Comparison of ENCODE assay signal across 9 cellular contexts in genomic region chr15:50315814-50316630, GRCh38. TPM values are rescaled to one million over a fixed set of nuclear protein-coding genes. Genes with fewer than 3 reads are reported as not detected.
A peak's percentile ranks its signal among the peaks of the same experiment; 100 is the strongest.
DNase-seq lines count a peak whose midpoint lies in the region; ATAC-seq and TF ChIP-seq lines count a peak whose summit lies in the region.
"Had no signal": no experiment of that assay in that cellular context is flagged by ENCODE, and none has a peak within 500 bp of the region (broad histone marks: within the 10 kb centered on the region; RNA-seq: fewer than 3 reads in every experiment).

No MANE protein-coding gene starts in this region.

- no peak overlapping the region for H3K4me3 Mint-ChIP-seq in T-helper 17 cell
- H3K4me3 Mint-ChIP-seq: activated naive CD8-positive, alpha-beta T cell had no signal

- no peaks in the 10 kb centered on the region for H3K27me3 Mint-ChIP-seq in T-helper 17 cell
- H3K27me3 Mint-ChIP-seq: activated naive CD8-positive, alpha-beta T cell had no signal

- peaks cover 26% of the 10 kb centered on the region for H4K20me1 ChIP-seq in Loucy (ENCODE audit: insufficient read depth, low read length, poor library complexity, severe bottlenecking)

- H3K27ac ChIP-seq in foreskin keratinocyte: no peak overlapping the region

- H3K9ac ChIP-seq in Loucy (ENCODE audit: low read depth, low read length, poor library complexity, severe bottlenecking): no peak overlapping the region

- H3K4me1 ChIP-seq in Loucy (ENCODE audit: insufficient read depth, low read length, poor library complexity, severe bottlenecking) (peaks cover 18% of the 10 kb centered on the region), foreskin keratinocyte (no peaks in the 10 kb centered on the region)

- H3K9me3 ChIP-seq in Loucy (ENCODE audit: insufficient read depth, low read depth, low read length) (no peaks in the 10 kb centered on the region), T-helper 17 cell (ENCODE audit: control insufficient read depth, low read length, poor library complexity, severe bottlenecking) (no peaks in the 10 kb centered on the region)

- no peaks in the 10 kb centered on the region for H3K36me3 Mint-ChIP-seq in T-helper 17 cell (ENCODE audit: low read depth)
- H3K36me3 Mint-ChIP-seq: activated naive CD8-positive, alpha-beta T cell had no signal

- 0 out of 2 replicates have a peak, but pooled peaks cover under 1% of the 10 kb centered on the region for H3F3A ChIP-seq in Loucy (ENCODE audit: low read depth)

- H3K79me2 ChIP-seq in Loucy (ENCODE audit: insufficient read depth, low read length): peaks cover 76% of the 10 kb centered on the region

- H2AFZ ChIP-seq in Loucy (ENCODE audit: low read length): no peak overlapping the region

- DNase-seq in NOMO-1 (lab: John Stamatoyannopoulos, UW; ENCODE audit: unreplicated experiment in 2 of 2) (peak; percentile 15 to 56), NOMO-1 treated with dmso at 0.1 percent for 144 hours (lab: John Stamatoyannopoulos, UW; ENCODE audit: unreplicated experiment) (no peak), T-helper 17 cell (no peak), foreskin keratinocyte (peak; percentile 10 to 23), skeletal muscle cell (ENCODE audit: low read depth) (peak; percentile 16), UCSD-AML1 (lab: John Stamatoyannopoulos, UW; ENCODE audit: unreplicated experiment) (no peak)

- no peaks in the 10 kb centered on the region for H3K9me2 ChIP-seq in Loucy (replicated peaks; ENCODE audit: low read depth, low read length)

- no peak overlapping the region for H3K27ac Mint-ChIP-seq in T-helper 17 cell
- H3K27ac Mint-ChIP-seq: activated naive CD8-positive, alpha-beta T cell had no signal

- ATAC-seq in T-helper 17 cell (peak; percentile 63), foreskin keratinocyte (peak; percentile 46), GM18519 (IDR thresholded peaks at IDR 0.05; ENCODE audit: low FRiP score, unreplicated experiment) (no peak)

- peaks cover 1% of the 10 kb centered on the region; the same call in 1 of the 2 replicates for H3K36me3 ChIP-seq in Loucy (ENCODE audit: insufficient read depth, low read length)

- H3K4me3 ChIP-seq in Loucy (ENCODE audit: low read length, poor library complexity, severe bottlenecking) (no peak overlapping the region), skeletal muscle cell (ENCODE audit: low read depth, low read length) (no peak overlapping the region)

- H3K4me2 ChIP-seq in Loucy (ENCODE audit: low read depth, low read length, poor library complexity, severe bottlenecking): no peak overlapping the region

- peak; percentile 76 for TF ChIP-seq CTCF in Loucy (conservative IDR thresholded peaks at IDR 0.05; ENCODE audit: low read length)
- TF ChIP-seq CTCF in foreskin keratinocyte (conservative IDR thresholded peaks at IDR 0.05): peak; percentile 81

- H3K27me3 ChIP-seq in Loucy (ENCODE audit: insufficient read depth, low read length, poor library complexity, severe bottlenecking) (no peaks in the 10 kb centered on the region), foreskin keratinocyte (no peaks in the 10 kb centered on the region)

- H3K4me1 Mint-ChIP-seq in T-helper 17 cell: peaks cover 26% of the 10 kb centered on the region

RNA-seq across cellular contexts. Expression of gene GABPB1, which starts 39.0 kb away (rescaled TPM):
- total RNA-seq in T-helper 17 cell (10 to 100 TPM; 25.9 to 32.3 TPM), foreskin keratinocyte (23.7 and 26.1 TPM in 2 replicates)
- 10.3 and 11.9 TPM in 2 replicates for polyA plus RNA-seq in foreskin keratinocyte

RNA-seq across cellular contexts. Expression of gene HDC, which starts 50.5 kb away (rescaled TPM):
- total RNA-seq in T-helper 17 cell (1 to 10 TPM; 3.5 to 8.1 TPM), foreskin keratinocyte (not detected in 2 replicates)
- polyA plus RNA-seq in foreskin keratinocyte: not detected in 2 replicates

Comparison
In these comparisons a context has a peak if more than half of its experiments do, and no peak if none do; other contexts are left out.
1. DNase-seq: peak in NOMO-1 (2 of 2), foreskin keratinocyte (2 of 2) and skeletal muscle cell (single experiment); none in NOMO-1 treated with dmso at 0.1 percent for 144 hours (single experiment), T-helper 17 cell (0 of 3) and UCSD-AML1 (single experiment).